ENCODE assay signal across 8 cellular contexts in the genomic region with DNA sequence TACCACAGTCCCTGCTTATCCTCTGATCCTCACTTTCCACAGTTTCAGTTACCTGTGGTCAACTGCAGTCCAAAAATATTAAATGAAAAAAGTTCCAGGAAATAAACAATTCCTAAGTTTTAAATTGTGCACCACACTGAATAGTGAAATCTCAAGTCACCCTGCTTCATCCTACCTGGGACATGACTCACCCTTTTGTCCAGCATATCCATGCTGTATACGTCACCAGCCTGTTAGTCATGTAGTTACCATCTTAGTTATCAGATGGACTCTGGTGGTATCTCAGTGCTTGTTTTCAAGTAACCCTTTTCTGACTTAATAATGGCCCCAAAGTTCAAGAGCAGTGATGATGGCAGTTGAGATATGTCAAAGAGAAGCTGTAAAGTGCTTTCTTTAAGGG.
A peak's percentile ranks its signal among the peaks of the same experiment; 100 is the strongest.
DNase-seq lines count a peak whose midpoint lies in the region; ATAC-seq, FAIRE-seq and TF ChIP-seq lines count a peak whose summit lies in the region.
"Not testable (repeated sequence)": the region's sequence is repeated elsewhere in the genome, so short reads cannot be mapped to it uniquely, and the experiment has no call there.

No MANE protein-coding gene starts in this region.

- 5% methylated on average over 1 of the region's 1 CpG for WGBS in SK-N-SH (ENCODE audit: low lambda C conversion rate)
- 0% methylated on average over 1 of the region's 1 CpG for WGBS in K562 (ENCODE audit: insufficient coverage, low coverage, missing lambda C conversion rate)
- WGBS in smooth muscle cell (ENCODE audit: low lambda C conversion rate), result 29% methylated on average over 1 of the region's 1 CpG

- TF ChIP-seq EP300 in SK-N-SH (IDR thresholded peaks at IDR 0.05; ENCODE audit: borderline replicate concordance in 1 of 2, low read depth in 1 of 2, low read length in 1 of 2), result 0 out of 4 replicates have a peak, but pooled peaks of 1 of the 2 experiments have one; percentile 21
- TF ChIP-seq EP300 in K562 (IDR thresholded peaks at IDR 0.05; ENCODE audit: low read length), result not testable (repeated sequence)

- H3K36me3 ChIP-seq in SK-N-SH (replicated peaks in 1 of 2; ENCODE audit: control insufficient read depth in 1 of 2, insufficient read depth in 2 of 2, low read length in 1 of 2); K562 (ENCODE audit: control insufficient read depth, insufficient read depth, low read length); smooth muscle cell (ENCODE audit: low read depth): not testable (repeated sequence)

- not testable (repeated sequence) for H3K9me2 ChIP-seq in SK-N-SH

- H3F3A ChIP-seq in SK-N-SH (replicated peaks; ENCODE audit: insufficient read depth); smooth muscle cell (ENCODE audit: low read depth): not testable (repeated sequence)

- not testable (repeated sequence) for H3K9me1 ChIP-seq in K562 (ENCODE audit: control insufficient read depth, insufficient read depth, low read length)

- not testable (repeated sequence) for H3K9ac ChIP-seq in SK-N-SH; K562 (ENCODE audit: insufficient read depth in 1 of 2, low read depth in 2 of 2, low read length in 2 of 2); smooth muscle cell (ENCODE audit: low read depth)

- not testable (repeated sequence) for H3K4me1 ChIP-seq in SK-N-SH (ENCODE audit: control insufficient read depth in 1 of 2, insufficient read depth in 2 of 2, low read depth in 1 of 2, low read length in 1 of 2); K562 (replicated peaks in 1 of 2; ENCODE audit: control insufficient read depth in 2 of 2, insufficient read depth in 2 of 2, low read length in 2 of 2); smooth muscle cell (ENCODE audit: low read depth)

- not testable (repeated sequence) for H3K4me3 ChIP-seq in SK-N-SH (ENCODE audit: low read depth in 2 of 2, low read length in 1 of 2); K562; fibroblast of pulmonary artery (replicated peaks; ENCODE audit: low read depth, low read length); smooth muscle cell

- H3K9me3 ChIP-seq in SK-N-SH; K562 (replicated peaks; ENCODE audit: control insufficient read depth, insufficient read depth, low read depth, low read length); smooth muscle cell (replicated peaks; ENCODE audit: low read depth): not testable (repeated sequence)

- BruUV-seq in K562 (replicated peaks; lab: Mats Ljungman, UMichigan), result not testable (repeated sequence)

- H2AFZ ChIP-seq in SK-N-SH (ENCODE audit: low read depth), result peak overlapping the region; percentile 18; the same call in 1 of the 2 replicates
- not testable (repeated sequence) for H2AFZ ChIP-seq in K562 (ENCODE audit: low read depth, low read length); smooth muscle cell (ENCODE audit: low read depth)

- CTCF ChIA-PET in SK-N-SH (lab: Yijun Ruan, JAX); K562 (lab: Yijun Ruan, JAX; ENCODE audit: low intra/inter-chr PET ratio): not testable (repeated sequence)

- intact Hi-C loops in K562 (cut with micrococcal nuclease), result not testable (repeated sequence)

- H3K4me2 ChIP-seq in SK-N-SH; K562 (ENCODE audit: insufficient read depth, low read length); smooth muscle cell: not testable (repeated sequence)

- peak; percentile 50 for DNase-seq in Caki2 (ENCODE audit: low read depth)
- DNase-seq in H54 (ENCODE audit: insufficient read length, low spot score); SK-N-SH; K562 (ENCODE audit: extremely low read depth in 1 of 4, low spot score in 3 of 4); smooth muscle cell (lab: John Stamatoyannopoulos, UW; ENCODE audit: unreplicated experiment): not testable (repeated sequence)
- DNase-seq in M059J (ENCODE audit: low read depth), result peak; percentile 78
- peak; percentile 35 for DNase-seq in fibroblast of pulmonary artery (ENCODE audit: low read depth)
- DNase-seq in kidney glomerular epithelial cell (lab: John Stamatoyannopoulos, UW), result peak; percentile 3

- H3K79me2 ChIP-seq in SK-N-SH (ENCODE audit: insufficient read depth); K562 (ENCODE audit: control insufficient read depth, insufficient read depth, low read length); smooth muscle cell (ENCODE audit: low read depth): not testable (repeated sequence)

- TF ChIP-seq RAD21 in SK-N-SH (IDR thresholded peaks at IDR 0.05; ENCODE audit: low read length); K562 (CRISPR knock-in tag; conservative IDR thresholded peaks at IDR 0.05 in 1 of 2, IDR thresholded peaks at IDR 0.05 in 1 of 2): not testable (repeated sequence)

- not testable (repeated sequence) for TF ChIP-seq POLR2A in H54 (IDR thresholded peaks at IDR 0.05; ENCODE audit: low read depth, low read length); K562 (conservative IDR thresholded peaks at IDR 0.05)

- H3K27me3 ChIP-seq in SK-N-SH (ENCODE audit: insufficient read depth); K562 (ENCODE audit: control insufficient read depth in 2 of 2, insufficient read depth in 2 of 2, low read length in 2 of 2); smooth muscle cell (ENCODE audit: low read depth): not testable (repeated sequence)

- not testable (repeated sequence) for H3K27ac ChIP-seq in SK-N-SH (ENCODE audit: low read depth in 2 of 2, low read length in 1 of 2); K562 (ENCODE audit: extremely low read depth, low read depth, low read length)
- peak overlapping the region; percentile 59 for H3K27ac ChIP-seq in smooth muscle cell (ENCODE audit: low read depth)

- in situ Hi-C loops in Caki2 (cut with HindIII; ENCODE audit: low pct_unique_long_range_greater_than_20kb, low sequenced_read_pairs); K562 (cut with MboI): not testable (repeated sequence)

- not testable (repeated sequence) for ATAC-seq in K562

- TF ChIP-seq CTCF in SK-N-SH (IDR thresholded peaks at IDR 0.05); K562 (IDR thresholded peaks at IDR 0.05 in 2 of 3, conservative IDR thresholded peaks at IDR 0.05 in 1 of 3; ENCODE audit: insufficient read depth in 2 of 3, low read depth in 1 of 3, low read length in 3 of 3); fibroblast of pulmonary artery (IDR thresholded peaks at IDR 0.05; ENCODE audit: low read length, missing control alignments); smooth muscle cell (IDR thresholded peaks at IDR 0.05; ENCODE audit: borderline replicate concordance, insufficient read depth, poor library complexity, severe bottlenecking): not testable (repeated sequence)

- FAIRE-seq in H54 (lab: Jason Lieb, UNC), result peak; percentile 100
- FAIRE-seq in K562 (lab: Jason Lieb, UNC), result not testable (repeated sequence)

- POLR2A ChIA-PET in SK-N-SH (lab: Yijun Ruan, JAX); K562 (lab: Yijun Ruan, JAX): not testable (repeated sequence)

- H4K20me1 ChIP-seq in SK-N-SH (ENCODE audit: insufficient read depth); K562 (replicated peaks; ENCODE audit: control insufficient read depth, insufficient read depth, low read length); smooth muscle cell (ENCODE audit: low read depth): not testable (repeated sequence)

TF ChIP-seq in SK-N-SH, 30 proteins besides CTCF, POLR2A, EP300 and RAD21:
- TF ChIP-seq JUND (IDR thresholded peaks at IDR 0.05) (peak; percentile 63), FOSL2 (IDR thresholded peaks at IDR 0.05; ENCODE audit: borderline replicate concordance, low read depth) (peak; percentile 83), TCF12 (IDR thresholded peaks at IDR 0.05) (peak; percentile 24; the same call in 1 of the 2 replicates)

TF ChIP-seq in K562, 482 proteins besides CTCF, POLR2A, EP300 and RAD21:
- TF ChIP-seq, protein P1, sequence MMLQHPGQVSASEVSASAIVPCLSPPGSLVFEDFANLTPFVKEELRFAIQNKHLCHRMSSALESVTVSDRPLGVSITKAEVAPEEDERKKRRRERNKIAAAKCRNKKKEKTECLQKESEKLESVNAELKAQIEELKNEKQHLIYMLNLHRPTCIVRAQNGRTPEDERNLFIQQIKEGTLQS (IDR thresholded peaks at IDR 0.05), result peak; percentile 46
- TF ChIP-seq, protein P1 (CRISPR knock-in tag; conservative IDR thresholded peaks at IDR 0.05), result not testable (repeated sequence)
